In genomic region chr5:5939724-5940370, GRCh38 we compare ENCODE assay signal across 21 cellular contexts.
"Had no signal": no experiment of that assay in that cellular context is flagged by ENCODE, and none has a peak within 500 bp of the region (broad histone marks: within the 10 kb centered on the region; RNA-seq: fewer than 3 reads in every experiment).

No MANE protein-coding gene starts in this region.

- H3K27ac Mint-ChIP-seq: endodermal cell, naive B cell had no signal

- ATAC-seq: gastrocnemius medialis, heart right ventricle, psoas muscle, sciatic nerve had no signal

- DNase-seq: effector CD4-positive, alpha-beta T cell; endodermal cell; erythroblast; gastrocnemius medialis; heart right ventricle; hypothalamus; kidney glomerular epithelial cell; left ventricle myocardium inferior; mesendoderm; naive B cell; psoas muscle; retina; spleen; stimulated activated CD4-positive, alpha-beta T cell treated with anti-CD3 and anti-CD28 coated beads, Interleukin-15, amount 100 ng/mL, for 24 hours; stimulated activated CD4-positive, alpha-beta T cell treated with anti-CD3 and anti-CD28 coated beads, Interleukin-1b, Interleukin-23, amount 100 ng/mL, for 48 hours; stimulated activated CD4-positive, alpha-beta T cell treated with anti-CD3 and anti-CD28 coated beads, Interleukin-4, amount 100 ng/mL, for 24 hours; stimulated activated naive CD4-positive, alpha-beta T cell treated with Interleukin-2 at 50 U/mL for 16 hours; trophoblast cell had no signal

- H3K9me3 Mint-ChIP-seq: endodermal cell had no signal

- H3K36me3 Mint-ChIP-seq: naive B cell had no signal

- H3K9me3 ChIP-seq: gastrocnemius medialis, heart right ventricle, left ventricle myocardium inferior, neutrophil, psoas muscle, spleen had no signal

- H3K4me3 Mint-ChIP-seq: endodermal cell, naive B cell had no signal

- H3K4me1 Mint-ChIP-seq: endodermal cell, naive B cell had no signal

- H3K36me3 ChIP-seq: gastrocnemius medialis, heart right ventricle, left ventricle myocardium inferior, neutrophil, spleen had no signal

- H3K4me1 ChIP-seq: gastrocnemius medialis, heart right ventricle, left ventricle myocardium inferior, psoas muscle, spleen had no signal

- H3K4me3 ChIP-seq: coronary artery, gastrocnemius medialis, heart right ventricle, left ventricle myocardium inferior, psoas muscle, spleen had no signal

- H3K27ac ChIP-seq: coronary artery, gastrocnemius medialis, heart right ventricle, left ventricle myocardium inferior, neutrophil, psoas muscle, spleen had no signal

- H3K27me3 ChIP-seq: gastrocnemius medialis, neutrophil, spleen had no signal
